In genomic region chr13:47934371-47934770, GRCh38 we compare ENCODE assay signal across 18 cellular contexts.
"Had no signal": no experiment of that assay in that cellular context is flagged by ENCODE, and none has a peak within 500 bp of the region (broad histone marks: within the 10 kb centered on the region; RNA-seq: fewer than 3 reads in every experiment).

No MANE protein-coding gene starts in this region.

- ATAC-seq: mucosa of descending colon; natural killer cell treated with Interleukin-12 subunit alpha and Interleukin-12 subunit beta and Interleukin-15 and Interleukin-18, amount 100 ng/mL, for 72 hours; stimulated activated naive CD8-positive, alpha-beta T cell treated with anti-CD3 and anti-CD28 coated beads, Interleukin-15, Interleukin-2, amounts not matched to agents 100 U/mL and 50 U/mL, for 24 hours; T-cell; upper lobe of right lung had no signal

- H3K9me3 ChIP-seq: mucosa of descending colon, suprapubic skin, upper lobe of right lung had no signal

- DNase-seq: activated CD4-positive, alpha-beta memory T cell treated with anti-CD3 and anti-CD28 coated beads, Interleukin-2, amount 10 ng/mL, durations not matched to agents 7 days and 5 days; activated gamma-delta T cell; activated naive CD8-positive, alpha-beta T cell treated with anti-CD3 and anti-CD28 coated beads for 36 hours; activated T-cell treated with anti-CD3 and anti-CD28 coated beads, Interleukin-2, amount 50 U/mL, for 48 hours; aorta; effector CD4-positive, alpha-beta T cell; hippocampal formation; mucosa of descending colon; occipital lobe; stimulated activated CD4-positive, alpha-beta T cell treated with anti-CD3 and anti-CD28 coated beads, Interleukin-2, amount 100 ng/mL, for 48 hours; stimulated activated naive CD8-positive, alpha-beta T cell treated with anti-CD3 and anti-CD28 coated beads, Interleukin-15, Interleukin-2, amounts not matched to agents 100 U/mL and 50 U/mL, for 24 hours; T-cell; T1000; upper lobe of right lung had no signal

- H3K4me1 ChIP-seq: suprapubic skin, upper lobe of right lung had no signal

- H3K27ac ChIP-seq: coronary artery, suprapubic skin, upper lobe of right lung had no signal

- H3K36me3 ChIP-seq: upper lobe of right lung had no signal

- H3K4me3 ChIP-seq: coronary artery, lung, mucosa of descending colon, suprapubic skin, upper lobe of right lung had no signal

- H3K27me3 ChIP-seq: suprapubic skin, upper lobe of right lung had no signal
